ENCODE assay signal across 1 cellular context in genomic region chr5:77867194-77867691, GRCh38.
TF ChIP-seq lines count a peak whose summit lies in the region.

No MANE protein-coding gene starts in this region.

TF ChIP-seq in WTC11, 78 proteins besides CTCF, POLR2A, EP300 and RAD21 (continued from another document):
- no peak for TF ChIP-seq ZSCAN18 (CRISPR knock-in tag; IDR thresholded peaks at IDR 0.05)
- TF ChIP-seq ZNF532 (CRISPR knock-in tag; IDR thresholded peaks at IDR 0.05; ENCODE audit: borderline replicate concordance) = no peak
- no peak for TF ChIP-seq ZNF317 (CRISPR knock-in tag; IDR thresholded peaks at IDR 0.05; ENCODE audit: borderline replicate concordance, low read depth)
- TF ChIP-seq IRF1 (CRISPR knock-in tag; IDR thresholded peaks at IDR 0.05) = no peak
TF ChIP-seq in WTC11: peak in this region for 0.
